ENCODE assay signal across 7 cellular contexts in genomic region chr14:77641534-77642341, GRCh38. TPM values are rescaled to one million over a fixed set of nuclear protein-coding genes. Genes with fewer than 3 reads are reported as not detected.
A peak's percentile ranks its signal among the peaks of the same experiment; 100 is the strongest.
DNase-seq lines count a peak whose midpoint lies in the region; ATAC-seq and TF ChIP-seq lines count a peak whose summit lies in the region.

No MANE protein-coding gene starts in this region.

- ATAC-seq in GM19395 (IDR thresholded peaks at IDR 0.05; ENCODE audit: unreplicated experiment): peak; percentile 78

- H3K9me3 ChIP-seq in OCI-LY3 (ENCODE audit: insufficient read depth, low read length): no peaks in the 10 kb centered on the region

- peaks cover 11% of the 10 kb centered on the region for H3K4me1 ChIP-seq in OCI-LY3 (ENCODE audit: low read length)

- peak overlapping the region; percentile 73 for H3K4me3 ChIP-seq in OCI-LY3 (ENCODE audit: low read length)

- no peak overlapping the region for H3K27ac ChIP-seq in OCI-LY3 (ENCODE audit: low read length)

- peak overlapping the region; percentile 53 for H3K9ac ChIP-seq in OCI-LY3 (ENCODE audit: low read length)

- no peaks in the 10 kb centered on the region for H3K27me3 ChIP-seq in OCI-LY3 (ENCODE audit: low read depth, low read length)

- TF ChIP-seq CTCF in OCI-LY3 (IDR thresholded peaks at IDR 0.05; ENCODE audit: low read depth, low read length): no peak

- peak; percentile 84 for DNase-seq in activated effector memory CD4-positive, alpha-beta T cell treated with anti-CD3 and anti-CD28 coated beads, Interleukin-2, amount 50 U/mL, for 16 hours
- DNase-seq in foreskin melanocyte: peak; percentile 33
- peak; percentile 29 for DNase-seq in renal cortical epithelial cell (ENCODE audit: low read depth)
- peak; percentile 73 for DNase-seq in ureter (ENCODE audit: low spot score)
- DNase-seq in HuH-7 (ENCODE audit: low spot score): no peak

- peak overlapping the region; percentile 82 for H3K4me2 ChIP-seq in OCI-LY3 (ENCODE audit: low read length)

- H3K79me2 ChIP-seq in OCI-LY3 (ENCODE audit: low read length): no peaks in the 10 kb centered on the region

- H3K36me3 ChIP-seq in OCI-LY3 (replicated peaks; ENCODE audit: low read depth, low read length): no peaks in the 10 kb centered on the region

- no peaks in the 10 kb centered on the region for H4K20me1 ChIP-seq in OCI-LY3 (ENCODE audit: insufficient read depth, low read length)

- H2AFZ ChIP-seq in OCI-LY3 (ENCODE audit: low read depth, low read length): peak overlapping the region; percentile 82

RNA-seq across cellular contexts. Expression of gene SPTLC2, which starts 25.3 kb away (rescaled TPM):
- total RNA-seq in renal cortical epithelial cell (67.6 and 149 TPM in 2 replicates), ureter (49.9 TPM)
